Comparison of ENCODE assay signal across 23 cellular contexts in the genomic region with DNA sequence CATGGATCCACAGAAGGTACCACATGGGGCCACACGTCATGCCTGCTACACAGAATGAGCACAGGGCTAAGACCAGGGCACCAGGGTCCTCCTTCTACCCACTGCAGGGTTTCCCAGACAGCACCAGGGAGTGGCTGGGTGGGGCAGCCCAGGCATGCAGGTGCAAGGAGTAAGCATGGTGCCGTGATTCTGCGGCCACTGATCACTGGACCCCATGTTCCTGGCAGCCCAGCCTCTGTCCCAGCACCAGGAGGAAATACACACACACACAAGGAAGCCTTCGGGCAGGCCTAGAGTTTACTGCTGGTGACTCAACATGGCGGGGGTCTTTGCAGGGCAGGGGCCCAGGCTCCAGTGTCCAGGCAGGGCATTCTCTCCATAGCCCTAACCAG. TPM values are rescaled to one million over a fixed set of nuclear protein-coding genes. Genes with fewer than 3 reads are reported as not detected.
"Had no signal": no experiment of that assay in that cellular context is flagged by ENCODE, and none has a peak within 500 bp of the region (broad histone marks: within the 10 kb centered on the region; RNA-seq: fewer than 3 reads in every experiment).

No MANE protein-coding gene starts in this region.

- H3K27ac ChIP-seq: adrenal gland, epithelial cell of prostate, foreskin keratinocyte, neural progenitor cell, ovary, thyroid gland, uterus had no signal

- H3K27me3 ChIP-seq: adrenal gland, foreskin keratinocyte, ovary, thyroid gland, uterus had no signal

- H3K4me3 ChIP-seq: adrenal gland, neural progenitor cell, ovary, thyroid gland, uterus had no signal

- ATAC-seq: activated CD8-positive, alpha-beta T cell treated with anti-CD3 and anti-CD28 coated beads for 36 hours; naive thymus-derived CD4-positive, alpha-beta T cell; sciatic nerve had no signal

- FAIRE-seq: keratinocyte had no signal

- H3K4me1 ChIP-seq: adrenal gland, thyroid gland, uterus had no signal

- H3K4me2 ChIP-seq: neural progenitor cell had no signal

- H2AFZ ChIP-seq: neural progenitor cell had no signal

- H3K36me3 ChIP-seq: adrenal gland, neural progenitor cell, ovary, thyroid gland, uterus had no signal

- DNase-seq: activated CD4-positive, alpha-beta T cell treated with anti-CD3 and anti-CD28 coated beads, Interleukin-2, amount 10 ng/mL, durations not matched to agents 24 days and 14 days; activated CD4-positive, CD25-positive, alpha-beta regulatory T cell; activated CD8-positive, alpha-beta T cell treated with anti-CD3 and anti-CD28 coated beads for 36 hours; activated effector memory CD4-positive, alpha-beta T cell treated with Interleukin-2 at 50 U/mL for 16 hours; activated naive CD4-positive, alpha-beta T cell treated with anti-CD3 and anti-CD28 coated beads, Interleukin-2, amount 50 U/mL, for 16 hours; activated T-cell treated with anti-CD3 and anti-CD28 coated beads, Interleukin-2, amount 50 U/mL, for 24 hours; adrenal gland; hippocampal formation; mesenchymal stem cell; naive thymus-derived CD4-positive, alpha-beta T cell; stimulated activated naive CD4-positive, alpha-beta T cell treated with Interleukin-2 at 50 U/mL for 16 hours; T-helper 1 cell; T-helper 9 cell; thyroid gland; uterus had no signal

- H3K9ac ChIP-seq: neural progenitor cell had no signal

- H3K9me3 ChIP-seq: adrenal gland, ovary, thyroid gland, uterus had no signal

RNA-seq across cellular contexts. Expression of a gene that starts 33.9 kb away (rescaled TPM):
- total RNA-seq: activated CD8-positive, alpha-beta T cell treated with anti-CD3 and anti-CD28 coated beads for 36 hours; dermis microvascular lymphatic vessel endothelial cell; foreskin keratinocyte; pulmonary artery endothelial cell had no signal
- polyA plus RNA-seq: keratinocyte; naive thymus-derived CD4-positive, alpha-beta T cell had no signal

RNA-seq across cellular contexts. Expression of a gene that starts 46.4 kb away (rescaled TPM):
- polyA plus RNA-seq: naive thymus-derived CD4-positive, alpha-beta T cell had no signal
